8 cellular contexts compared by ENCODE assay signal in the genomic region with DNA sequence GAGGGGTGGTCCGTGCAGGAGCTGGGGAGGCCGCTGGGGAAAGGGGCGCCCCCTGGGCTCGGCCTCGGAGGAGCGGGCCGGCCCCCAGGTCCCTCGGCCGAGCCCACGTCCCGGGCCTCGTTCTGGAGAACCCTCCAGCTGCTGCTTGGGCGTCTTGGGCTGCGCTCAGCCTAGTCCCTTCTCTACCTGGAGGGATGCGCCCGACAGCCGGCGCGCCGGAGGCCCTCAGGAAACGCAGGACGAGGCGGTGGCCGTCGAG. TPM values are rescaled to one million over a fixed set of nuclear protein-coding genes. Genes with fewer than 3 reads are reported as not detected.
A peak's percentile ranks its signal among the peaks of the same experiment; 100 is the strongest.
DNase-seq lines count a peak whose midpoint lies in the region; ATAC-seq and TF ChIP-seq lines count a peak whose summit lies in the region.

No MANE protein-coding gene starts in this region.

- H3K27me3 ChIP-seq in brain microvascular endothelial cell (replicated peaks) (no peaks in the 10 kb centered on the region), adrenal gland (no peaks in the 10 kb centered on the region)

- TF ChIP-seq CTCF in brain microvascular endothelial cell (IDR thresholded peaks at IDR 0.05; ENCODE audit: low read depth, low read length, missing control alignments) (no peak), natural killer cell (IDR thresholded peaks at IDR 0.05) (no peak), adrenal gland (IDR thresholded peaks at IDR 0.05) (no peak)

- no peak overlapping the region for H3K27ac ChIP-seq in brain microvascular endothelial cell
- peak overlapping the region in 2 of 5 donors; percentile 62 to 94 for H3K27ac ChIP-seq in adrenal gland

- H3K4me3 ChIP-seq in brain microvascular endothelial cell (ENCODE audit: low read depth, low read length) (peak overlapping the region; percentile 44), adrenal gland (peak overlapping the region in 1 of 4 donors; percentile 72)

- H3K27me3 Mint-ChIP-seq in natural killer cell (ENCODE audit: low read depth in 2 of 2) = no peaks in the 10 kb centered on the region

- no peaks in the 10 kb centered on the region for H3K36me3 ChIP-seq in brain microvascular endothelial cell (replicated peaks)
- H3K36me3 ChIP-seq in adrenal gland (replicated peaks in 1 of 2) = no peaks in the 10 kb centered on the region

- ATAC-seq in GM18867 (IDR thresholded peaks at IDR 0.05; ENCODE audit: unreplicated experiment) (peak; percentile 31), HG03175 (IDR thresholded peaks at IDR 0.05; ENCODE audit: unreplicated experiment) (peak; percentile 18), natural killer cell (no peak)

- peak overlapping the region; percentile 31 to 65 for H3K27ac Mint-ChIP-seq in natural killer cell

- H3K36me3 Mint-ChIP-seq in natural killer cell = no peaks in the 10 kb centered on the region

- intact Hi-C loops in natural killer cell (cut with micrococcal nuclease) = loop anchor here (1.0 kb wide), 1 partner anchor 32 kb away; the partner anchor contains the start of gene ING5
- intact Hi-C loops in adrenal gland (cut with DNase I) = loop anchor here in 1 of 2 donors (10.0 kb wide), 1 partner anchor 141 kb away; no protein-coding TSS in a partner anchor

- H3K4me3 Mint-ChIP-seq in natural killer cell = peak overlapping the region; percentile 77

- peaks cover 19 to 27% of the 10 kb centered on the region in 2 donors for H3K4me1 Mint-ChIP-seq in natural killer cell

- peaks cover 0 to 11% of the 10 kb centered on the region in 2 donors for H3K4me1 ChIP-seq in adrenal gland (replicated peaks in 1 of 2)

- 0 to 2% (median 1%) methylated on average over 1 to 25 of the region's 25 CpGs for WGBS in adrenal gland, 4 donors

- DNase-seq in brain microvascular endothelial cell (no peak), natural killer cell (no peak), adrenal gland (no peak), anterior cingulate cortex (lab: John Stamatoyannopoulos, UW) (no peak), NCI-H1092 treated with DMSO at 0.1 percent for 48 hours (lab: John Stamatoyannopoulos, UW) (no peak), NCI-H1048 (lab: John Stamatoyannopoulos, UW) (no peak)

- no peaks in the 10 kb centered on the region for H3K9me3 Mint-ChIP-seq in natural killer cell

- in situ Hi-C loops in brain microvascular endothelial cell (cut with HindIII; ENCODE audit: low pct_ligation_motif_present, low sequenced_read_pairs) = no loop called here

- H3K9me3 ChIP-seq in adrenal gland (replicated peaks in 1 of 3) = no peaks in the 10 kb centered on the region

- TF ChIP-seq POLR2A in adrenal gland (IDR thresholded peaks at IDR 0.05) = no peak

RNA-seq across cellular contexts. Expression of gene D2HGDH, which starts 0.3 kb away (rescaled TPM):
- 10 to 100 TPM; 28.9 to 45.5 (median 43.4) TPM for total RNA-seq in natural killer cell
- 10 to 100 TPM; 22.2 to 67.5 (median 38.1) TPM for total RNA-seq in adrenal gland
- 100 to 1,000 TPM in 1 of 3 donors, 10 to 100 TPM in 1, 1 to 10 TPM in 1; 4.3 to 131 (median 87.1) TPM for polyA plus RNA-seq in adrenal gland

RNA-seq across cellular contexts. Expression of gene ING5, which starts 32.3 kb away (rescaled TPM):
- total RNA-seq in natural killer cell (10 to 100 TPM; 25.6 to 40.9 (median 34.7) TPM), adrenal gland (10 to 100 TPM; 13.3 to 37.7 (median 27.2) TPM)
- 10 to 100 TPM; 20.8 to 83.1 (median 55.3) TPM for polyA plus RNA-seq in adrenal gland

RNA-seq across cellular contexts. Expression of gene GAL3ST2, which starts 42.5 kb away (rescaled TPM):
- total RNA-seq in natural killer cell (under 1 TPM in 1 of 3 donors, not detected in 2; 0.88 TPM), adrenal gland (1 to 10 TPM in 2 of 8 donors, under 1 TPM in 4, not detected in 2; 0.25 to 1.8 (median 0.84) TPM)
- under 1 TPM in 1 of 3 donors, not detected in 2; 0.16 TPM for polyA plus RNA-seq in adrenal gland

RNA-seq across cellular contexts. Expression of gene DTYMK, which starts 47.5 kb away (rescaled TPM):
- total RNA-seq in natural killer cell (10 to 100 TPM; 15.4 to 17.5 (median 15.6) TPM), adrenal gland (10 to 100 TPM; 12.3 to 40.4 (median 23.4) TPM)
- polyA plus RNA-seq in adrenal gland = 10 to 100 TPM; 10.4 to 15.4 (median 11.1) TPM

Comparison
In these comparisons a context has a peak if more than half of its experiments do, and no peak if none do; other contexts are left out.
1. ATAC-seq: peak in GM18867 (single experiment) and HG03175 (single experiment); none in natural killer cell (0 of 3).